9 cellular contexts compared by ENCODE assay signal in the genomic region with DNA sequence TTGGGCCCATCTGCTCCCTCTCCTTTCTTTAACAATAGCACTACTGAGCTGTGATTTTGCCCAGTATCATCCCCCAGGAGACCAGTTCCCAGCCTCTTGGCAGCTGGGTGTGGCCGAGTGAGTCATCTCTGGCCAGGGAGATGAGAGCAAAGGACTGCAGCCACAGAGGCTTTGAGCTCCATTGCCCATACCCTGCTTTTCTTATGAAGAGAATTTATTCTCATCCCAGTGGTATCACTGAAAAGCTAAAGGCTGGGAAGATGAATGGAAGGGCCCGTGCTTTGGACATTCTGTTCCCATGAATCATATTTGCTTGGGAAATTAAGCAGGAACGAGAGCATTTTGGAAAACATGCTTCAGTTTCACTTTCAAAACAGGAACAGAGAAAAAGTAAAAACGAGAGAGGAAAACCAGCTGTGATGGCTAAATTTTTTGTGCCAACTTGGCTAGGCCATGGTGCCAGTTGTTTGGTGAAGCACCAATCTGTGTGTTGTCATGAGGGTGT. TPM values are rescaled to one million over a fixed set of nuclear protein-coding genes. Genes with fewer than 3 reads are reported as not detected.
A peak's percentile ranks its signal among the peaks of the same experiment; 100 is the strongest.
DNase-seq lines count a peak whose midpoint lies in the region; ATAC-seq and TF ChIP-seq lines count a peak whose summit lies in the region.
"Had no signal": no experiment of that assay in that cellular context is flagged by ENCODE, and none has a peak within 500 bp of the region (broad histone marks: within the 10 kb centered on the region; RNA-seq: fewer than 3 reads in every experiment).

No MANE protein-coding gene starts in this region.

- H3K9me3 ChIP-seq in adipocyte (ENCODE audit: control insufficient read depth, low read length) (peaks cover 5% of the 10 kb centered on the region), right atrium auricular region (no peaks in the 10 kb centered on the region)
- H3K9me3 ChIP-seq: neutrophil had no signal

- ATAC-seq in HG03196 (IDR thresholded peaks at IDR 0.05; ENCODE audit: unreplicated experiment) (peak; percentile 70), GM21737 (IDR thresholded peaks at IDR 0.05; ENCODE audit: unreplicated experiment) (no peak)
- ATAC-seq in stimulated activated naive CD8-positive, alpha-beta T cell treated with anti-CD3 and anti-CD28 coated beads, Interleukin-15, Interleukin-2, amounts not matched to agents 100 U/mL and 50 U/mL, for 24 hours: no peak

- H3K4me3 ChIP-seq in adipocyte (ENCODE audit: low read length): peak overlapping the region; percentile 69
- H3K4me3 ChIP-seq in right atrium auricular region: peak overlapping the region; percentile 11 to 18

- H3K4me1 ChIP-seq in adipocyte (ENCODE audit: control insufficient read depth, insufficient read depth, low read length) (peaks cover 36% of the 10 kb centered on the region), right atrium auricular region (peaks cover 0 to 27% of the 10 kb centered on the region in 2 donors)

- H3K27ac ChIP-seq in right atrium auricular region: peak overlapping the region; percentile 76 to 80
- H3K27ac ChIP-seq: neutrophil had no signal

- no peak for TF ChIP-seq CTCF in right atrium auricular region (IDR thresholded peaks at IDR 0.05)

- H3K27me3 ChIP-seq in adipocyte (replicated peaks; ENCODE audit: control insufficient read depth, insufficient read depth, low read length): no peaks in the 10 kb centered on the region
- no peaks in the 10 kb centered on the region for H3K27me3 ChIP-seq in right atrium auricular region

- no peaks in the 10 kb centered on the region for H3K36me3 ChIP-seq in adipocyte (ENCODE audit: control insufficient read depth, insufficient read depth, low read length, severe bottlenecking)
- H3K36me3 ChIP-seq in right atrium auricular region: no peaks in the 10 kb centered on the region
- H3K36me3 ChIP-seq: neutrophil had no signal

- H3K9ac ChIP-seq in adipocyte (ENCODE audit: low read length): peak overlapping the region; percentile 87

- peak; percentile 90 for DNase-seq in GM03348 (ENCODE audit: low spot score)
- peak; percentile 94 for DNase-seq in adipocyte (ENCODE audit: low read depth)
- peak; percentile 88 for DNase-seq in right atrium auricular region (ENCODE audit: low spot score)
- DNase-seq in stromal cell of bone marrow (ENCODE audit: low read depth): peak; percentile 87
- no peak for DNase-seq in stimulated activated naive CD8-positive, alpha-beta T cell treated with anti-CD3 and anti-CD28 coated beads, Interleukin-15, Interleukin-2, amounts not matched to agents 100 U/mL and 50 U/mL, for 24 hours
- no peak for DNase-seq in UCSD-AML1 (lab: John Stamatoyannopoulos, UW; ENCODE audit: unreplicated experiment)

RNA-seq across cellular contexts. Expression of gene CST3, which starts 14.9 kb away (rescaled TPM):
- total RNA-seq in right atrium auricular region: 100 to 1,000 TPM; 884 to 914 TPM

RNA-seq across cellular contexts. Expression of gene CST9, which starts 17.2 kb away (rescaled TPM):
- total RNA-seq in right atrium auricular region: not detected

RNA-seq across cellular contexts. Expression of gene CST9L, which starts 54.6 kb away (rescaled TPM):
- not detected for total RNA-seq in right atrium auricular region

Comparison
In these comparisons a context has a peak if more than half of its experiments do, and no peak if none do; other contexts are left out.
1. DNase-seq: peak in GM03348 (single experiment), adipocyte (single experiment), right atrium auricular region (single experiment) and stromal cell of bone marrow (single experiment); none in stimulated activated naive CD8-positive, alpha-beta T cell treated with anti-CD3 and anti-CD28 coated beads, Interleukin-15, Interleukin-2, amounts not matched to agents 100 U/mL and 50 U/mL, for 24 hours (single experiment) and UCSD-AML1 (single experiment).